ENCODE assay signal across 32 cellular contexts in genomic region chr7:122846591-122846990, GRCh38. TPM values are rescaled to one million over a fixed set of nuclear protein-coding genes. Genes with fewer than 3 reads are reported as not detected.
"Had no signal": no experiment of that assay in that cellular context is flagged by ENCODE, and none has a peak within 500 bp of the region (broad histone marks: within the 10 kb centered on the region; RNA-seq: fewer than 3 reads in every experiment).

No MANE protein-coding gene starts in this region.

- H3K9me3 ChIP-seq: lower lobe of right lung, pancreas, prostate gland, thoracic aorta, uterus had no signal

- H3K9me3 Mint-ChIP-seq: activated CD4-positive, alpha-beta T cell treated with anti-CD3 and anti-CD28 coated beads, Interleukin-2, amount 10 ng/mL, durations not matched to agents 7 days and 5 days; activated naive CD4-positive, alpha-beta T cell treated with anti-CD3 and anti-CD28 coated beads, Interleukin-2, amount 50 U/mL, for 24 hours had no signal

- H3K36me3 Mint-ChIP-seq: activated naive CD4-positive, alpha-beta T cell treated with anti-CD3 and anti-CD28 coated beads, Interleukin-2, amount 50 U/mL, for 24 hours; naive thymus-derived CD8-positive, alpha-beta T cell; stimulated activated effector memory CD8-positive, alpha-beta T cell treated with anti-CD3 and anti-CD28 coated beads, Interleukin-12 subunit alpha, Interleukin-12 subunit beta, amount 100 ng/mL, for 72 hours had no signal

- H3K4me3 Mint-ChIP-seq: activated CD4-positive, alpha-beta memory T cell treated with anti-CD3 and anti-CD28 coated beads, Interleukin-2, amount 10 ng/mL, durations not matched to agents 7 days and 5 days; activated CD4-positive, alpha-beta T cell treated with anti-CD3 and anti-CD28 coated beads, Interleukin-2, amount 10 ng/mL, durations not matched to agents 7 days and 5 days; activated naive CD4-positive, alpha-beta T cell treated with anti-CD3 and anti-CD28 coated beads, Interleukin-2, amount 50 U/mL, for 24 hours; activated naive CD8-positive, alpha-beta T cell treated with anti-CD3 and anti-CD28 coated beads, Interleukin-2, amount 50 U/mL, for 24 hours; activated T-cell treated with anti-CD3 and anti-CD28 coated beads, Interleukin-2, amount 50 U/mL, for 24 hours; activated T-helper 17 cell treated with anti-CD3 and anti-CD28 coated beads, Interleukin-2, amount 50 U/mL, for 72 hours; effector memory CD8-positive, alpha-beta T cell; naive thymus-derived CD8-positive, alpha-beta T cell; neural crest cell; stimulated activated effector memory CD8-positive, alpha-beta T cell treated with anti-CD3 and anti-CD28 coated beads, Interleukin-12 subunit alpha, Interleukin-12 subunit beta, amount 100 ng/mL, for 72 hours; stimulated activated naive CD8-positive, alpha-beta T cell treated with anti-CD3 and anti-CD28 coated beads, Interleukin-15, Interleukin-2, amounts not matched to agents 100 ng/mL and 50 ng/mL, for 24 hours had no signal

- H3K27me3 ChIP-seq: pancreas, uterus had no signal

- H3K4me1 Mint-ChIP-seq: activated CD4-positive, alpha-beta memory T cell treated with anti-CD3 and anti-CD28 coated beads, Interleukin-2, amount 10 ng/mL, durations not matched to agents 7 days and 5 days; activated CD4-positive, alpha-beta T cell treated with anti-CD3 and anti-CD28 coated beads, Interleukin-2, amount 10 ng/mL, durations not matched to agents 7 days and 5 days; activated naive CD4-positive, alpha-beta T cell treated with anti-CD3 and anti-CD28 coated beads, Interleukin-2, amount 50 U/mL, for 24 hours; activated naive CD8-positive, alpha-beta T cell treated with anti-CD3 and anti-CD28 coated beads, Interleukin-2, amount 50 U/mL, for 24 hours; activated T-helper 17 cell treated with anti-CD3 and anti-CD28 coated beads, Interleukin-2, amount 50 U/mL, for 72 hours; naive thymus-derived CD8-positive, alpha-beta T cell; neural crest cell; stimulated activated effector memory CD8-positive, alpha-beta T cell treated with anti-CD3 and anti-CD28 coated beads, Interleukin-12 subunit alpha, Interleukin-12 subunit beta, amount 100 ng/mL, for 72 hours had no signal

- ATAC-seq: activated naive CD8-positive, alpha-beta T cell treated with anti-CD3 and anti-CD28 coated beads, Interleukin-2, amount 50 U/mL, for 24 hours; activated T-helper 17 cell treated with anti-CD3 and anti-CD28 coated beads, Interleukin-2, amount 50 U/mL, for 72 hours; effector memory CD8-positive, alpha-beta T cell; left lobe of liver; lower lobe of right lung; naive thymus-derived CD8-positive, alpha-beta T cell; pancreas; sciatic nerve; stimulated activated effector memory CD8-positive, alpha-beta T cell treated with anti-CD3 and anti-CD28 coated beads, Interleukin-12 subunit alpha, Interleukin-12 subunit beta, amount 100 ng/mL, for 72 hours had no signal

- DNase-seq: activated CD4-positive, alpha-beta memory T cell treated with anti-CD3 and anti-CD28 coated beads, Interleukin-2, amount 10 ng/mL, durations not matched to agents 7 days and 5 days; activated CD4-positive, alpha-beta T cell treated with anti-CD3 and anti-CD28 coated beads for 1 hour; activated CD4-positive, alpha-beta T cell treated with anti-CD3 and anti-CD28 coated beads, Interleukin-2, amount 10 ng/mL, durations not matched to agents 7 days and 5 days; activated CD8-positive, alpha-beta memory T cell treated with anti-CD3 and anti-CD28 coated beads, Interleukin-2, amount 50 U/mL, for 48 hours; activated gamma-delta T cell treated with Interleukin-2 at 50 U/mL for 16 hours; activated naive CD8-positive, alpha-beta T cell treated with anti-CD3 and anti-CD28 coated beads, Interleukin-2, amount 50 U/mL, for 24 hours; activated T-cell treated with anti-CD3 and anti-CD28 coated beads, Interleukin-2, amount 50 U/mL, for 24 hours; amygdala; caudate nucleus; cortex of kidney; effector memory CD8-positive, alpha-beta T cell; head of caudate nucleus; lower lobe of right lung; mesenchymal stem cell; naive thymus-derived CD8-positive, alpha-beta T cell; nucleus accumbens; pancreas; retina; stimulated activated CD4-positive, alpha-beta T cell treated with anti-CD3 and anti-CD28 coated beads, Interleukin-4, amount 100 ng/mL, for 24 hours; T1000; trophoblast cell; uterus had no signal

- H3K4me1 ChIP-seq: prostate gland, uterus had no signal

- H3K27ac ChIP-seq: lower lobe of right lung, pancreas, prostate gland, skin epidermis, thoracic aorta had no signal

- FAIRE-seq: pancreas had no signal

- H3K27me3 Mint-ChIP-seq: activated CD4-positive, alpha-beta memory T cell treated with anti-CD3 and anti-CD28 coated beads, Interleukin-2, amount 10 ng/mL, durations not matched to agents 7 days and 5 days; activated CD4-positive, alpha-beta T cell treated with anti-CD3 and anti-CD28 coated beads, Interleukin-2, amount 10 ng/mL, durations not matched to agents 7 days and 5 days; activated naive CD8-positive, alpha-beta T cell treated with anti-CD3 and anti-CD28 coated beads, Interleukin-2, amount 50 U/mL, for 24 hours; activated T-cell treated with anti-CD3 and anti-CD28 coated beads, Interleukin-2, amount 50 U/mL, for 24 hours; activated T-helper 17 cell treated with anti-CD3 and anti-CD28 coated beads, Interleukin-2, amount 50 U/mL, for 72 hours; effector memory CD8-positive, alpha-beta T cell; naive thymus-derived CD8-positive, alpha-beta T cell; stimulated activated naive CD8-positive, alpha-beta T cell treated with anti-CD3 and anti-CD28 coated beads, Interleukin-15, Interleukin-2, amounts not matched to agents 100 ng/mL and 50 ng/mL, for 24 hours had no signal

- H3K27ac Mint-ChIP-seq: activated CD4-positive, alpha-beta memory T cell treated with anti-CD3 and anti-CD28 coated beads, Interleukin-2, amount 10 ng/mL, durations not matched to agents 7 days and 5 days; activated CD4-positive, alpha-beta T cell treated with anti-CD3 and anti-CD28 coated beads, Interleukin-2, amount 10 ng/mL, durations not matched to agents 7 days and 5 days; activated naive CD4-positive, alpha-beta T cell treated with anti-CD3 and anti-CD28 coated beads, Interleukin-2, amount 50 U/mL, for 24 hours; activated naive CD8-positive, alpha-beta T cell treated with anti-CD3 and anti-CD28 coated beads, Interleukin-2, amount 50 U/mL, for 24 hours; activated T-cell treated with anti-CD3 and anti-CD28 coated beads, Interleukin-2, amount 50 U/mL, for 24 hours; activated T-helper 17 cell treated with anti-CD3 and anti-CD28 coated beads, Interleukin-2, amount 50 U/mL, for 72 hours; effector memory CD8-positive, alpha-beta T cell; naive thymus-derived CD8-positive, alpha-beta T cell; stimulated activated effector memory CD8-positive, alpha-beta T cell treated with anti-CD3 and anti-CD28 coated beads, Interleukin-12 subunit alpha, Interleukin-12 subunit beta, amount 100 ng/mL, for 72 hours; stimulated activated naive CD8-positive, alpha-beta T cell treated with anti-CD3 and anti-CD28 coated beads, Interleukin-15, Interleukin-2, amounts not matched to agents 100 ng/mL and 50 ng/mL, for 24 hours had no signal

- H3K4me3 ChIP-seq: lower lobe of right lung, pancreas, prostate gland, skin epidermis, thoracic aorta, uterus had no signal

- H3K36me3 ChIP-seq: lower lobe of right lung, pancreas, prostate gland, thoracic aorta, uterus had no signal

RNA-seq across cellular contexts. Expression of gene CADPS2, which starts 39.7 kb away (rescaled TPM):
- total RNA-seq: activated CD4-positive, alpha-beta memory T cell treated with anti-CD3 and anti-CD28 coated beads, Interleukin-2, amount 10 ng/mL, durations not matched to agents 7 days and 5 days; activated CD4-positive, alpha-beta T cell treated with anti-CD3 and anti-CD28 coated beads, Interleukin-2, amount 10 ng/mL, durations not matched to agents 7 days and 5 days; activated T-helper 17 cell treated with anti-CD3 and anti-CD28 coated beads, Interleukin-2, amount 50 U/mL, for 72 hours; naive thymus-derived CD8-positive, alpha-beta T cell had no signal
- polyA plus RNA-seq: naive thymus-derived CD8-positive, alpha-beta T cell had no signal
